ENCODE assay signal across 27 cellular contexts in genomic region chr9:28032178-28032532, GRCh38.
DNase-seq lines count a peak whose midpoint lies in the region; FAIRE-seq and TF ChIP-seq lines count a peak whose summit lies in the region.
"Had no signal": no experiment of that assay in that cellular context is flagged by ENCODE, and none has a peak within 500 bp of the region (broad histone marks: within the 10 kb centered on the region; RNA-seq: fewer than 3 reads in every experiment).

No MANE protein-coding gene starts in this region.

- no peaks in the 10 kb centered on the region for H3K36me3 ChIP-seq in H1 (ENCODE audit: control insufficient read depth in 2 of 4, insufficient read depth in 4 of 4, low read length in 3 of 4)
- H3K36me3 ChIP-seq: BE2C, heart left ventricle, right atrium auricular region, spleen had no signal

- no peak for TF ChIP-seq RAD21 in H1 (IDR thresholded peaks at IDR 0.05 in 1 of 2, conservative IDR thresholded peaks at IDR 0.05 in 1 of 2; ENCODE audit: low read depth in 2 of 2, low read length in 2 of 2)

- no peak for TF ChIP-seq EP300 in H1 (IDR thresholded peaks at IDR 0.05; ENCODE audit: borderline replicate concordance in 1 of 2, low read depth in 2 of 2, low read length in 2 of 2)

- no peak overlapping the region for H3K4me3 ChIP-seq in H1 (ENCODE audit: extremely low read depth in 1 of 4, insufficient read depth in 2 of 4, low read depth in 3 of 4, low read length in 4 of 4)
- H3K4me3 ChIP-seq: heart left ventricle, right atrium auricular region, spleen had no signal

- no peaks in the 10 kb centered on the region for H3K79me1 ChIP-seq in H1 (ENCODE audit: low read depth, low read length)

- no peak overlapping the region for H2AK5ac ChIP-seq in H1 (ENCODE audit: low read depth, low read length)

- POLR2A ChIA-PET in H1 (lab: Charles Lee; ENCODE audit: partially characterized antibody) = no interaction called here

- H2AFZ ChIP-seq in H1 (ENCODE audit: low read length) = 0 out of 2 replicates have a peak overlapping the region, but pooled peaks have one; percentile 6

- no peak overlapping the region for H3K56ac ChIP-seq in H1 (replicated peaks; ENCODE audit: insufficient read length, low read depth, low read length)

- no peak for FAIRE-seq in H1 (lab: Jason Lieb, UNC)
- FAIRE-seq: A204.1, H54 had no signal

- no peaks in the 10 kb centered on the region for H3K9me3 ChIP-seq in H1 (ENCODE audit: insufficient read depth in 2 of 2, low read depth in 1 of 2, low read length in 1 of 2)
- H3K9me3 ChIP-seq: BE2C, heart left ventricle, right atrium auricular region, spleen had no signal

- no peak overlapping the region for H3K9ac ChIP-seq in H1 (replicated peaks in 1 of 4; ENCODE audit: extremely low read depth in 1 of 4, low read depth in 3 of 4, low read length in 3 of 4)

- H3K18ac ChIP-seq in H1 (ENCODE audit: extremely low read depth, low read length) = peak overlapping the region; percentile 62; the same call in 1 of the 2 replicates

- no peak overlapping the region for H2BK5ac ChIP-seq in H1 (ENCODE audit: low read depth, low read length)

- H2BK12ac ChIP-seq in H1 (ENCODE audit: low read depth, low read length) = peak overlapping the region; percentile 54; the same call in 1 of the 2 replicates

- WGBS in H1 (ENCODE audit: extremely low coverage in 1 of 2, insufficient coverage in 1 of 2, insufficient read length in 1 of 2, insufficient replicate concordance in 2 of 2, low coverage in 1 of 2, low lambda C conversion rate in 2 of 2, missing lambda C conversion rate in 1 of 2), 2 experiments = 76% methylated on average over 2 of the region's 2 CpGs; no CpG with 5 or more reads in 1 of the 2 experiments

- H3K79me2 ChIP-seq in H1 (ENCODE audit: control insufficient read depth in 1 of 2, insufficient read depth in 2 of 2, low read length in 2 of 2) = no peaks in the 10 kb centered on the region

- no peaks in the 10 kb centered on the region for H3K23me2 ChIP-seq in H1 (ENCODE audit: low read depth, low read length)

- peaks cover 0 to 12% (median 6%) of the 10 kb centered on the region in 4 experiments; a peak in 5 of 7 replicates for H3K4me1 ChIP-seq in H1 (replicated peaks in 1 of 4; ENCODE audit: control insufficient read depth in 3 of 4, insufficient read depth in 4 of 4, low read length in 3 of 4)
- H3K4me1 ChIP-seq: heart left ventricle, right atrium auricular region, spleen had no signal

- no peak overlapping the region for H2BK15ac ChIP-seq in H1 (ENCODE audit: low read length)

- no peak overlapping the region for H4K5ac ChIP-seq in H1 (ENCODE audit: insufficient read length, low read depth, low read length)

- DNase-seq in NCI-H82 (lab: John Stamatoyannopoulos, UW) (peak; percentile 89), NCI-H82 treated with DMSO at 0.1 percent for 48 hours (lab: John Stamatoyannopoulos, UW; ENCODE audit: unreplicated experiment) (no peak), NCI-H69 (lab: John Stamatoyannopoulos, UW) (peak; percentile 71), H1 (ENCODE audit: low read depth in 1 of 2, low spot score in 2 of 2) (no peak), retina (peak; percentile 16), SIG-M5 (lab: John Stamatoyannopoulos, UW) (no peak), HCEC 1CT (no peak), DMS114 treated with DMSO at 0.1 percent for 48 hours (lab: John Stamatoyannopoulos, UW; ENCODE audit: unreplicated experiment) (no peak)
- DNase-seq: activated CD4-positive, alpha-beta T cell treated with anti-CD3 and anti-CD28 coated beads, Interleukin-2, amount 10 ng/mL, durations not matched to agents 24 days and 14 days; activated naive CD4-positive, alpha-beta T cell treated with Interleukin-2 at 50 U/mL for 16 hours; activated T-cell treated with anti-CD3 and anti-CD28 coated beads, Interleukin-2, amount 50 U/mL, for 48 hours; amniotic stem cell; DND-41; heart left ventricle; naive thymus-derived CD4-positive, alpha-beta T cell; NCI-H1092; NCI-H2029 treated with DMSO at 0.1 percent for 48 hours; NCI-H510A; spleen; stimulated activated CD4-positive, alpha-beta T cell treated with anti-CD3 and anti-CD28 coated beads, Interleukin-4, amount 100 ng/mL, for 1 hour; stimulated activated naive CD4-positive, alpha-beta T cell; T-helper 2 cell had no signal

- TF ChIP-seq CTCF in H1 (IDR thresholded peaks at IDR 0.05; ENCODE audit: control extremely low read depth in 1 of 3, insufficient read depth in 1 of 3, low read depth in 1 of 3, low read length in 3 of 3) = no peak

- no peaks in the 10 kb centered on the region for H4K20me1 ChIP-seq in H1 (replicated peaks in 1 of 2; ENCODE audit: control insufficient read depth in 1 of 2, insufficient read depth in 2 of 2, low read length in 2 of 2)

- no peak overlapping the region for H4K91ac ChIP-seq in H1 (replicated peaks; ENCODE audit: insufficient read length, low read length)

- no peak for TF ChIP-seq POLR2A in H1 (IDR thresholded peaks at IDR 0.05; ENCODE audit: control extremely low read depth in 1 of 2, low read depth in 2 of 2, low read length in 2 of 2)

- no peak overlapping the region for H2BK120ac ChIP-seq in H1 (replicated peaks; ENCODE audit: low read depth, low read length)

- H2BK20ac ChIP-seq in H1 (ENCODE audit: low read length) = no peak overlapping the region

- no peak overlapping the region for H3K14ac ChIP-seq in H1 (ENCODE audit: insufficient read length)

- no peak overlapping the region for H4K8ac ChIP-seq in H1 (ENCODE audit: extremely low read depth, insufficient read depth, low read length)

- no peak overlapping the region for H3K27ac ChIP-seq in H1 (ENCODE audit: low read depth, low read length)
- H3K27ac ChIP-seq: heart left ventricle, HL-60, right atrium auricular region, spleen had no signal

- H3K27me3 ChIP-seq in H1 (replicated peaks in 1 of 4; ENCODE audit: control insufficient read depth in 3 of 4, extremely low read depth in 1 of 4, insufficient read depth in 3 of 4, low read length in 3 of 4) = no peaks in the 10 kb centered on the region
- H3K27me3 ChIP-seq: BE2C, heart left ventricle, right atrium auricular region, spleen had no signal

- no peak overlapping the region for H3K4ac ChIP-seq in H1 (replicated peaks; ENCODE audit: insufficient read length, low read depth, low read length)

- H3K23ac ChIP-seq in H1 (ENCODE audit: insufficient read length) = no peak overlapping the region

- CTCF ChIA-PET in H1 (lab: Charles Lee; ENCODE audit: partially characterized antibody) = interaction anchor here (0.7 kb wide), 1 partner anchor 27 kb away, joined by 3 read pairs; no protein-coding TSS in a partner anchor

- H3K4me2 ChIP-seq in H1 (ENCODE audit: insufficient read depth in 1 of 2, low read depth in 2 of 2, low read length in 2 of 2) = peak overlapping the region; percentile 15 to 22; a peak in 1 of 4 replicates

TF ChIP-seq in H1, 55 proteins besides CTCF, POLR2A, EP300 and RAD21 (continues in another document):
- TF ChIP-seq SUZ12 (IDR thresholded peaks at IDR 0.05; ENCODE audit: low read length) (no peak), JUN (IDR thresholded peaks at IDR 0.05; ENCODE audit: low read depth, low read length) (no peak), ZNF274 (IDR thresholded peaks at IDR 0.05; ENCODE audit: borderline replicate concordance, extremely low read depth, low read length) (no peak), FOSL1 (IDR thresholded peaks at IDR 0.05; ENCODE audit: insufficient read depth, low read depth, low read length) (no peak), TEAD4 (IDR thresholded peaks at IDR 0.05; ENCODE audit: low read depth, low read length) (0 out of 2 replicates have a peak, but pooled peaks have one; percentile 5)

Comparison
In these comparisons a context has a peak if more than half of its experiments do, and no peak if none do; other contexts are left out.
1. DNase-seq: peak in NCI-H82 (single experiment), NCI-H69 (single experiment) and retina (single experiment); none in NCI-H82 treated with DMSO at 0.1 percent for 48 hours (single experiment), H1 (0 of 2), SIG-M5 (single experiment), HCEC 1CT (single experiment) and DMS114 treated with DMSO at 0.1 percent for 48 hours (single experiment).